ENCODE assay signal across 18 cellular contexts in genomic region chr14:26385302-26385701, GRCh38.
A peak's percentile ranks its signal among the peaks of the same experiment; 100 is the strongest.
DNase-seq lines count a peak whose midpoint lies in the region; ATAC-seq, FAIRE-seq and TF ChIP-seq lines count a peak whose summit lies in the region.
"Had no signal": no experiment of that assay in that cellular context is flagged by ENCODE, and none has a peak within 500 bp of the region (broad histone marks: within the 10 kb centered on the region; RNA-seq: fewer than 3 reads in every experiment).

No MANE protein-coding gene starts in this region.

- H3K27ac ChIP-seq in HepG2 (ENCODE audit: extremely low read length, insufficient read depth, low read length), result no peak overlapping the region
- no peak overlapping the region for H3K27ac ChIP-seq in hepatocyte

- H3K4me1 ChIP-seq in HepG2 (ENCODE audit: insufficient read depth, low read length) (no peaks in the 10 kb centered on the region), hepatocyte (ENCODE audit: insufficient read depth) (peaks cover 9% of the 10 kb centered on the region)
- H3K4me1 ChIP-seq: HAP-1 had no signal

- H3K36me3 Mint-ChIP-seq in mesothelial cell of epicardium, result no peaks in the 10 kb centered on the region
- H3K36me3 Mint-ChIP-seq: CD4-positive, alpha-beta memory T cell had no signal

- FAIRE-seq in HTR-8/SVneo (lab: Jason Lieb, UNC) (peak; percentile 82), HepG2 (lab: Jason Lieb, UNC) (peak; percentile 15)
- FAIRE-seq: GM12891, GM18507, H54 had no signal

- H3K9me2 ChIP-seq in hepatocyte (replicated peaks; ENCODE audit: insufficient read depth), result no peaks in the 10 kb centered on the region

- TF ChIP-seq POLR2A in HepG2 (IDR thresholded peaks at IDR 0.05; ENCODE audit: insufficient read depth in 1 of 2, low read depth in 2 of 2, low read length in 2 of 2), result no peak

- TF ChIP-seq CTCF in HepG2 (CRISPR knock-in tag; IDR thresholded peaks at IDR 0.05) (no peak), hepatocyte (IDR thresholded peaks at IDR 0.05; ENCODE audit: poor library complexity) (no peak), mesothelial cell of epicardium (IDR thresholded peaks at IDR 0.05; ENCODE audit: unreplicated experiment) (no peak)

- no peak overlapping the region for H3K27ac Mint-ChIP-seq in mesothelial cell of epicardium
- H3K27ac Mint-ChIP-seq: CD4-positive, alpha-beta memory T cell had no signal

- H3K36me3 ChIP-seq in HepG2 (replicated peaks in 1 of 2; ENCODE audit: control insufficient read depth in 1 of 2, insufficient read depth in 2 of 2, low read length in 2 of 2), result no peaks in the 10 kb centered on the region
- no peaks in the 10 kb centered on the region for H3K36me3 ChIP-seq in hepatocyte (replicated peaks; ENCODE audit: insufficient read depth, low read depth)
- H3K36me3 ChIP-seq: HAP-1 had no signal

- no peak overlapping the region for H3K9ac ChIP-seq in HepG2 (ENCODE audit: insufficient read depth, low read depth, low read length)

- WGBS in HepG2 (ENCODE audit: low lambda C conversion rate), result 7% methylated on average over 3 of the region's 3 CpGs
- 82% methylated on average over 3 of the region's 3 CpGs for WGBS in hepatocyte (ENCODE audit: low lambda C conversion rate, missing lambda C conversion rate)

- peaks cover 14% of the 10 kb centered on the region for H3K4me1 Mint-ChIP-seq in mesothelial cell of epicardium
- H3K4me1 Mint-ChIP-seq: CD4-positive, alpha-beta memory T cell had no signal

- no peak for DNase-seq in HTR-8/SVneo (ENCODE audit: insufficient read length, low spot score)
- peak; percentile 38 for DNase-seq in HuH-7.5 (ENCODE audit: low spot score)
- no peak for DNase-seq in HepG2 (ENCODE audit: low spot score)
- DNase-seq in hepatocyte (ENCODE audit: low spot score), result no peak
- DNase-seq in mesothelial cell of epicardium (ENCODE audit: low spot score in 2 of 2, unreplicated experiment in 2 of 2), result no peak
- DNase-seq: C1 segment of cervical spinal cord; Calu3; CD4-positive, alpha-beta memory T cell; COR-L47; DMS53; DMS79 treated with DMSO at 0.1 percent for 48 hours; GF-D8; GOT3 had no signal

- H3K27me3 Mint-ChIP-seq in mesothelial cell of epicardium (ENCODE audit: low read depth), result peaks cover 50% of the 10 kb centered on the region
- H3K27me3 Mint-ChIP-seq: CD4-positive, alpha-beta memory T cell had no signal

- TF ChIP-seq EP300 in HepG2 (IDR thresholded peaks at IDR 0.05; ENCODE audit: low read depth in 2 of 2, low read length in 2 of 2), result no peak
- no peak for TF ChIP-seq EP300 in HepG2 (CRISPR knock-in tag; IDR thresholded peaks at IDR 0.05; ENCODE audit: borderline replicate concordance)

- TF ChIP-seq RAD21 in HepG2 (CRISPR knock-in tag; IDR thresholded peaks at IDR 0.05), result no peak

- peaks cover 99% of the 10 kb centered on the region for H3K9me3 ChIP-seq in HepG2 (ENCODE audit: low read length)
- H3K9me3 ChIP-seq in hepatocyte (ENCODE audit: low read depth), result no peaks in the 10 kb centered on the region
- H3K9me3 ChIP-seq: HAP-1 had no signal

- H3K4me3 Mint-ChIP-seq in mesothelial cell of epicardium, result no peak overlapping the region
- H3K4me3 Mint-ChIP-seq: CD4-positive, alpha-beta memory T cell had no signal

- intact Hi-C loops in HepG2 (cut with micrococcal nuclease; ENCODE audit: unreplicated experiment), result no loop called here

- H3K9me3 Mint-ChIP-seq in mesothelial cell of epicardium, result no peaks in the 10 kb centered on the region

- H4K20me1 ChIP-seq in HepG2 (ENCODE audit: insufficient read depth, low read length) (no peaks in the 10 kb centered on the region), hepatocyte (ENCODE audit: insufficient read depth, poor library complexity, severe bottlenecking) (no peaks in the 10 kb centered on the region)

- no peak overlapping the region for H2AFZ ChIP-seq in HepG2 (ENCODE audit: low read length)
- no peak overlapping the region for H2AFZ ChIP-seq in hepatocyte

- H3K4me2 ChIP-seq in HepG2 (ENCODE audit: low read depth, low read length) (no peak overlapping the region), hepatocyte (no peak overlapping the region)

- in situ Hi-C loops in HepG2 (cut with HindIII; ENCODE audit: extremely low pct_ligation_motif_present, low pct_unique_long_range_greater_than_20kb), result no loop called here

- H3K79me2 ChIP-seq in HepG2 (ENCODE audit: insufficient read depth, low read length) (no peaks in the 10 kb centered on the region), hepatocyte (no peaks in the 10 kb centered on the region)

- CTCF ChIA-PET in HepG2 (lab: Yijun Ruan, JAX; ENCODE audit: low intra/inter-chr PET ratio, low total read pairs), result no interaction called here

- H3K4me3 ChIP-seq in HepG2 (replicated peaks in 1 of 3; ENCODE audit: insufficient read depth in 1 of 3, low read depth in 2 of 3, low read length in 3 of 3) (no peak overlapping the region), hepatocyte (no peak overlapping the region)
- H3K4me3 ChIP-seq: HAP-1 had no signal

- POLR2A ChIA-PET in HepG2 (lab: Yijun Ruan, JAX), result no interaction called here

- no TSS peak for BruUV-seq in HepG2 (replicated peaks; lab: Mats Ljungman, UMichigan)

- no peak for ATAC-seq in HepG2
- ATAC-seq in activated CD4-positive, CD25-positive, alpha-beta regulatory T cell treated with anti-CD3 and anti-CD28 coated beads, Interleukin-2, amount 50 U/mL, for 24 hours, result no peak

- H3K27me3 ChIP-seq in HepG2 (ENCODE audit: control insufficient read depth in 1 of 2, insufficient read depth in 2 of 2, low read length in 2 of 2) (no peaks in the 10 kb centered on the region), hepatocyte (no peaks in the 10 kb centered on the region)

TF ChIP-seq in HepG2, 621 proteins besides CTCF, POLR2A, EP300 and RAD21:
- no peak for TF ChIP-seq PPARG (CRISPR knock-in tag; conservative IDR thresholded peaks at IDR 0.05)
- TF ChIP-seq CERS6 (CRISPR knock-in tag; IDR thresholded peaks at IDR 0.05), result no peak
- no peak for TF ChIP-seq MAFF (IDR thresholded peaks at IDR 0.05; ENCODE audit: low read depth, low read length)
- no peak for TF ChIP-seq ESRRA (CRISPR knock-in tag; IDR thresholded peaks at IDR 0.05; ENCODE audit: low read depth)
- TF ChIP-seq ETV5 (CRISPR knock-in tag; IDR thresholded peaks at IDR 0.05; ENCODE audit: borderline replicate concordance), result no peak
- no peak for TF ChIP-seq GMEB2 (CRISPR knock-in tag; IDR thresholded peaks at IDR 0.05; ENCODE audit: low read depth)
- TF ChIP-seq SRSF4 (IDR thresholded peaks at IDR 0.05; ENCODE audit: low read depth, low read length, poor library complexity, severe bottlenecking), result no peak
- no peak for TF ChIP-seq ZNF543 (CRISPR knock-in tag; IDR thresholded peaks at IDR 0.05)
- TF ChIP-seq MIER3 (CRISPR knock-in tag; IDR thresholded peaks at IDR 0.05; ENCODE audit: borderline replicate concordance), result no peak
TF ChIP-seq in HepG2: peak in this region for 0.
